ENCODE assay signal across 23 cellular contexts in the genomic region with DNA sequence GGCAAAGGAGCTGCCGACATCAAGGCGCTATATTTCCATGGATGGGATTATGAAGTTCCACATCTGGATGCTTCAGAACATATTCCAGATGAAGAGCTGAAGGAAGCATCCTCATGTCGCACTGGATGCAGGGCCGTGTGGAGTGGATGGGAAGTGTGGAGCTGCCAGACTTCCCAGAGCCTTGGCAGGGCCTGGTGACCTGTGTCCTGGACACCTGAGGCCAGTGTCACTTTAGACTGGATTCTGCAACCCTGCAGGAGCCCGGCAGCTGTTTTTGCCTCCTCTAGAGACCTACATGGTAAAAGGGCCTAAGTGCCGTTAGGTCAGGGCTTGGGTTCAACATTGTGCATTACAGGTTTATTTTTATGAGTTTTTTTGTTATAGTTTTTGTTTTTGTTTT. TPM values are rescaled to one million over a fixed set of nuclear protein-coding genes. Genes with fewer than 3 reads are reported as not detected.
"Had no signal": no experiment of that assay in that cellular context is flagged by ENCODE, and none has a peak within 500 bp of the region (broad histone marks: within the 10 kb centered on the region; RNA-seq: fewer than 3 reads in every experiment).

No MANE protein-coding gene starts in this region.

- H3K9ac ChIP-seq: KMS-11, SK-N-SH had no signal

- H3K4me2 ChIP-seq: KMS-11, SK-N-SH had no signal

- ATAC-seq: Panc1 had no signal

- DNase-seq: Kasumi-1, MM.1S, NCI-H1092 treated with DMSO at 0.1 percent for 48 hours, NCI-H1436, NCI-H187, NCI-H2029, NCI-H2081 treated with DMSO at 0.1 percent for 48 hours, NCI-H2171, NCI-H446, NCI-H510A, NCI-H524 treated with DMSO at 0.1 percent for 48 hours, NCI-H69, NCI-H774, SHP77, SK-N-SH, SW 1271 had no signal

- H3K27ac ChIP-seq: HL-60, KMS-11, RWPE1 had no signal

- H3K9me3 ChIP-seq: SK-N-SH had no signal

- FAIRE-seq: HTR-8/SVneo had no signal

- H3K9me2 ChIP-seq: SK-N-SH had no signal

RNA-seq across cellular contexts. Expression of a gene that starts 53.2 kb away (rescaled TPM):
- total RNA-seq: M059J, SK-MEL-5 had no signal
